In genomic region chr7:143620646-143621045, GRCh38 we compare ENCODE assay signal across 7 cellular contexts. TPM values are rescaled to one million over a fixed set of nuclear protein-coding genes. Genes with fewer than 3 reads are reported as not detected.
DNase-seq lines count a peak whose midpoint lies in the region; ATAC-seq and TF ChIP-seq lines count a peak whose summit lies in the region.
"Not testable (repeated sequence)": the region's sequence is repeated elsewhere in the genome, so short reads cannot be mapped to it uniquely, and the experiment has no call there.

Gene TCAF2 (plus strand): TSS chr7:143620974.

- not testable (repeated sequence) for H3K9me3 ChIP-seq in HCT116 (ENCODE audit: control insufficient read depth in 1 of 2, insufficient read depth in 1 of 2, low read depth in 1 of 2, low read length in 2 of 2); right cardiac atrium (ENCODE audit: control insufficient read depth, low read length)

- WGBS in right cardiac atrium: no CpG with 5 or more reads among the region's 38 CpGs

- H3K4me1 ChIP-seq in HCT116 (ENCODE audit: control insufficient read depth in 1 of 2, insufficient read depth in 2 of 2, low read length in 2 of 2); right cardiac atrium (ENCODE audit: control insufficient read depth, insufficient read depth, low read length): not testable (repeated sequence)

- H3K79me2 ChIP-seq in HCT116 (ENCODE audit: insufficient read depth, low read length): not testable (repeated sequence)

- not testable (repeated sequence) for H3K4me3 ChIP-seq in HCT116 (replicated peaks in 1 of 2; ENCODE audit: low read depth in 1 of 2, low read length in 2 of 2); right cardiac atrium (ENCODE audit: low read length)

- H3K4me1 Mint-ChIP-seq in activated CD4-positive, alpha-beta T cell treated with anti-CD3 and anti-CD28 coated beads, Interleukin-2, amount 10 ng/mL, durations not matched to agents 7 days and 5 days: not testable (repeated sequence)

- H3K4me3 Mint-ChIP-seq in activated CD4-positive, alpha-beta T cell treated with anti-CD3 and anti-CD28 coated beads, Interleukin-2, amount 10 ng/mL, durations not matched to agents 7 days and 5 days: peak within 1 kb of the TSS; percentile 67

- not testable (repeated sequence) for H3K27me3 ChIP-seq in HCT116 (ENCODE audit: insufficient read depth, low read length); right cardiac atrium (ENCODE audit: control insufficient read depth, insufficient read depth)

- CTCF ChIA-PET in HCT116 (lab: Charles Lee); activated CD4-positive, alpha-beta T cell treated with anti-CD3 and anti-CD28 coated beads, Interleukin-2, amount 10 ng/mL, durations not matched to agents 7 days and 5 days (lab: Charles Lee): not testable (repeated sequence)

- not testable (repeated sequence) for H3K27me3 Mint-ChIP-seq in activated CD4-positive, alpha-beta T cell treated with anti-CD3 and anti-CD28 coated beads, Interleukin-2, amount 10 ng/mL, durations not matched to agents 7 days and 5 days

- not testable (repeated sequence) for H3K9ac ChIP-seq in HCT116 (ENCODE audit: low read length)

- not testable (repeated sequence) for DNase-seq in HCT116 (ENCODE audit: low read depth, low spot score)
- DNase-seq in activated CD4-positive, alpha-beta T cell treated with anti-CD3 and anti-CD28 coated beads, Interleukin-2, amount 10 ng/mL, durations not matched to agents 7 days and 5 days: peak; percentile 90
- DNase-seq in activated naive CD4-positive, alpha-beta T cell treated with anti-CD3 and anti-CD28 coated beads, Interleukin-2, amount 50 U/mL, for 16 hours: peak; percentile 83
- peak in 2 of 3 donors; percentile 64 to 88 for DNase-seq in right cardiac atrium
- peak; percentile 84 for DNase-seq in stimulated activated CD4-positive, alpha-beta T cell treated with anti-CD3 and anti-CD28 coated beads, Interleukin-4, amount 100 ng/mL, for 24 hours

- H3K27ac Mint-ChIP-seq in activated CD4-positive, alpha-beta T cell treated with anti-CD3 and anti-CD28 coated beads, Interleukin-2, amount 10 ng/mL, durations not matched to agents 7 days and 5 days: peak within 1 kb of the TSS; percentile 85

- not testable (repeated sequence) for H3K36me3 Mint-ChIP-seq in activated CD4-positive, alpha-beta T cell treated with anti-CD3 and anti-CD28 coated beads, Interleukin-2, amount 10 ng/mL, durations not matched to agents 7 days and 5 days (ENCODE audit: low read depth)

- H3K27ac ChIP-seq in HCT116 (ENCODE audit: low read depth, low read length); right cardiac atrium (ENCODE audit: low read length): not testable (repeated sequence)

- H3K9me3 Mint-ChIP-seq in activated CD4-positive, alpha-beta T cell treated with anti-CD3 and anti-CD28 coated beads, Interleukin-2, amount 10 ng/mL, durations not matched to agents 7 days and 5 days: not testable (repeated sequence)

- H3K36me3 ChIP-seq in HCT116 (ENCODE audit: control insufficient read depth in 1 of 2, insufficient read depth in 2 of 2, low read length in 2 of 2): not testable (repeated sequence)

- peak; percentile 80 for ATAC-seq in GM18870 (IDR thresholded peaks at IDR 0.05; ENCODE audit: unreplicated experiment)
- peak; percentile 96 for ATAC-seq in HCT116
- ATAC-seq in HG03378 (IDR thresholded peaks at IDR 0.05; ENCODE audit: unreplicated experiment): peak; percentile 80
- peak; percentile 99 to 100 for ATAC-seq in right cardiac atrium

- TF ChIP-seq CTCF in HCT116 (IDR thresholded peaks at IDR 0.05 in 2 of 3, conservative IDR thresholded peaks at IDR 0.05 in 1 of 3; ENCODE audit: borderline replicate concordance in 1 of 3, insufficient read depth in 1 of 3, low read depth in 2 of 3, low read length in 2 of 3): not testable (repeated sequence)

- H4K20me1 ChIP-seq in HCT116 (ENCODE audit: insufficient read depth): not testable (repeated sequence)

- not testable (repeated sequence) for H3K4me2 ChIP-seq in HCT116 (ENCODE audit: low read length)

- TF ChIP-seq POLR2A in HCT116 (IDR thresholded peaks at IDR 0.05; ENCODE audit: borderline replicate concordance, extremely low read depth, insufficient read depth, insufficient read length): not testable (repeated sequence)

- RAD21 ChIA-PET in HCT116 (lab: Charles Lee; ENCODE audit: low non-redundant PET in 1 of 2, low total read pairs in 2 of 2, uncharacterized antibody in 2 of 2, unreplicated experiment in 2 of 2): not testable (repeated sequence)

- H3K9me2 ChIP-seq in HCT116 (ENCODE audit: insufficient read depth): not testable (repeated sequence)

- not testable (repeated sequence) for H2AFZ ChIP-seq in HCT116 (ENCODE audit: low read depth, low read length, poor library complexity, severe bottlenecking)

- intact Hi-C loops in HCT116 (cut with micrococcal nuclease); right cardiac atrium (cut with DNase I): not testable (repeated sequence)

- BruUV-seq in HCT116 (replicated peaks; lab: Mats Ljungman, UMichigan): not testable (repeated sequence)

- not testable (repeated sequence) for TF ChIP-seq RAD21 in HCT116 (IDR thresholded peaks at IDR 0.05; ENCODE audit: low read depth)

- POLR2A ChIA-PET in HCT116 (lab: Charles Lee); activated CD4-positive, alpha-beta T cell treated with anti-CD3 and anti-CD28 coated beads, Interleukin-2, amount 10 ng/mL, durations not matched to agents 7 days and 5 days (lab: Charles Lee): not testable (repeated sequence)

RNA-seq across cellular contexts. Expression of gene TCAF2, which starts in this region (rescaled TPM):
- total RNA-seq in HCT116 (2021; ENCODE audit: unreplicated experiment) (1.3 TPM), right cardiac atrium (under 1 TPM; 0.31 to 0.57 (median 0.43) TPM)
- 1.3 and 1.6 TPM in 2 replicates for polyA plus RNA-seq in HCT116 (2012)
- total RNA-seq in activated CD4-positive, alpha-beta T cell treated with anti-CD3 and anti-CD28 coated beads, Interleukin-2, amount 10 ng/mL, durations not matched to agents 7 days and 5 days: 10 to 100 TPM; 22.2 to 22.5 TPM
- 0.41 TPM for polyA plus RNA-seq in right cardiac atrium

Comparison
In these comparisons a context has a peak if more than half of its experiments do, and no peak if none do; other contexts are left out.
1. RNA of gene TCAF2 (total RNA-seq): 22.2 to 22.5 TPM in activated CD4-positive, alpha-beta T cell treated with anti-CD3 and anti-CD28 coated beads, Interleukin-2, amount 10 ng/mL, durations not matched to agents 7 days and 5 days; 1.3 TPM in HCT116 (single experiment) and 0.31 to 0.57 TPM in right cardiac atrium; every median in the first group is over 10 times any median in the second.
2. Peak in DNase-seq and ATAC-seq in right cardiac atrium; RNA of the gene not detected or under 1 TPM.
3. Peak in every context shown above with its lines, with median percentiles within 50 percentile points of each other: ATAC-seq.